In genomic region chr5:125834438-125835147, GRCh38 we compare ENCODE assay signal across 19 cellular contexts.
DNase-seq lines count a peak whose midpoint lies in the region; ATAC-seq and TF ChIP-seq lines count a peak whose summit lies in the region.
"Had no signal": no experiment of that assay in that cellular context is flagged by ENCODE, and none has a peak within 500 bp of the region (broad histone marks: within the 10 kb centered on the region; RNA-seq: fewer than 3 reads in every experiment).

No MANE protein-coding gene starts in this region.

- H3K27me3 ChIP-seq in GM23338 (ENCODE audit: insufficient read depth) = no peaks in the 10 kb centered on the region
- H3K27me3 ChIP-seq in adipocyte (replicated peaks; ENCODE audit: control insufficient read depth, insufficient read depth, low read length) = no peaks in the 10 kb centered on the region
- no peaks in the 10 kb centered on the region for H3K27me3 ChIP-seq in mesendoderm (ENCODE audit: insufficient read depth, low read length, poor library complexity)
- H3K27me3 ChIP-seq: MG63, Peyer's patch had no signal

- H3K56ac ChIP-seq in mesendoderm (ENCODE audit: low read length) = no peak overlapping the region

- H3F3A ChIP-seq in GM23338 (replicated peaks; ENCODE audit: low read depth) = no peaks in the 10 kb centered on the region

- H3K4me1 ChIP-seq in GM23338 (ENCODE audit: insufficient read depth) = peaks cover 24% of the 10 kb centered on the region
- peaks cover 29% of the 10 kb centered on the region for H3K4me1 ChIP-seq in adipocyte (ENCODE audit: control insufficient read depth, insufficient read depth, low read length)
- H3K4me1 ChIP-seq in mesendoderm (ENCODE audit: control insufficient read depth, low read depth, low read length) = no peaks in the 10 kb centered on the region
- H3K4me1 ChIP-seq: HAP-1, Peyer's patch had no signal

- H3K27me3 Mint-ChIP-seq in GM23338 (ENCODE audit: insufficient read depth, low read depth, poor library complexity) (peaks cover 2% of the 10 kb centered on the region), progenitor cell of endocrine pancreas (no peaks in the 10 kb centered on the region)
- no peaks in the 10 kb centered on the region for H3K27me3 Mint-ChIP-seq in activated T-cell treated with anti-CD3 and anti-CD28 coated beads, Interleukin-2, amount 50 U/mL, for 72 hours (ENCODE audit: low read depth)

- peaks cover 11% of the 10 kb centered on the region for H3K9me3 ChIP-seq in adipocyte (ENCODE audit: control insufficient read depth, low read length)
- H3K9me3 ChIP-seq: HAP-1, MG63, Peyer's patch, SK-N-SH had no signal

- no peaks in the 10 kb centered on the region for H3K79me1 ChIP-seq in mesendoderm (ENCODE audit: low read length)

- H2BK120ac ChIP-seq in mesendoderm (ENCODE audit: low read depth, low read length) = peak overlapping the region; percentile 73

- H2BK5ac ChIP-seq in mesendoderm (ENCODE audit: low read length) = no peak overlapping the region

- H4K8ac ChIP-seq in mesendoderm (ENCODE audit: low read depth, low read length) = no peak overlapping the region

- TF ChIP-seq CTCF in GM23338 (conservative IDR thresholded peaks at IDR 0.05; ENCODE audit: low read depth in 2 of 2) = no peak
- TF ChIP-seq CTCF in progenitor cell of endocrine pancreas (IDR thresholded peaks at IDR 0.05; ENCODE audit: unreplicated experiment) = no peak

- WGBS in mesendoderm (ENCODE audit: extremely low coverage, insufficient coverage, low lambda C conversion rate) = no CpG with 5 or more reads among the region's 12 CpGs

- no peak overlapping the region for H2BK15ac ChIP-seq in mesendoderm (replicated peaks; ENCODE audit: low read depth)

- H4K20me1 ChIP-seq in GM23338 (replicated peaks; ENCODE audit: insufficient read depth) = no peaks in the 10 kb centered on the region

- DNase-seq in GM23338 (ENCODE audit: low spot score) = peak; percentile 18
- DNase-seq in adipocyte (ENCODE audit: low read depth) = no peak
- DNase-seq in mesendoderm = peak; percentile 19
- DNase-seq in progenitor cell of endocrine pancreas (ENCODE audit: low spot score, unreplicated experiment) = no peak
- DNase-seq in activated T-cell treated with anti-CD3 and anti-CD28 coated beads, Interleukin-2, amount 50 U/mL, for 72 hours = no peak
- no peak for DNase-seq in NCI-H2227 (lab: John Stamatoyannopoulos, UW; ENCODE audit: unreplicated experiment)
- DNase-seq in NCI-H2029 (lab: John Stamatoyannopoulos, UW) = no peak
- DNase-seq: GM23248, IMR-90, KG1, MG63, NCI-H1105 treated with DMSO at 0.1 percent for 48 hours, NCI-H2029 treated with DMSO at 0.1 percent for 48 hours, NCI-H510A, Peyer's patch, SIG-M5, SK-N-SH had no signal

- H3K27ac Mint-ChIP-seq in GM23338 (peak overlapping the region; percentile 64), progenitor cell of endocrine pancreas (peak overlapping the region; percentile 51)
- no peak overlapping the region for H3K27ac Mint-ChIP-seq in activated T-cell treated with anti-CD3 and anti-CD28 coated beads, Interleukin-2, amount 50 U/mL, for 72 hours

- H3K4me2 ChIP-seq in GM23338 = peak overlapping the region; percentile 21
- H3K4me2 ChIP-seq in mesendoderm (ENCODE audit: low read length) = no peak overlapping the region
- H3K4me2 ChIP-seq: SK-N-SH had no signal

- ATAC-seq in GM23338 (peak; percentile 59), GM21390 (IDR thresholded peaks at IDR 0.05; ENCODE audit: unreplicated experiment) (no peak)
- ATAC-seq in activated T-cell treated with anti-CD3 and anti-CD28 coated beads, Interleukin-2, amount 50 U/mL, for 72 hours (replicated peaks in 1 of 2) = no peak

- no peak overlapping the region for H3K23ac ChIP-seq in mesendoderm (ENCODE audit: low read length)

- H3K36me3 ChIP-seq in GM23338 (ENCODE audit: insufficient read depth) (no peaks in the 10 kb centered on the region), adipocyte (ENCODE audit: control insufficient read depth, insufficient read depth, low read length, severe bottlenecking) (no peaks in the 10 kb centered on the region), mesendoderm (ENCODE audit: control insufficient read depth, insufficient read depth, low read length) (no peaks in the 10 kb centered on the region)
- H3K36me3 ChIP-seq: HAP-1, MG63, Peyer's patch had no signal

- peak overlapping the region; percentile 60 for H3K18ac ChIP-seq in mesendoderm (ENCODE audit: low read length)

- H3K79me2 ChIP-seq in GM23338 (replicated peaks; ENCODE audit: insufficient read depth) (no peaks in the 10 kb centered on the region), mesendoderm (ENCODE audit: control insufficient read depth, insufficient read depth, low read length) (no peaks in the 10 kb centered on the region)

- H3K9me3 Mint-ChIP-seq in GM23338 (peaks cover 6% of the 10 kb centered on the region; the same call in 2 of the 3 replicates), progenitor cell of endocrine pancreas (ENCODE audit: low read depth) (peaks cover 8% of the 10 kb centered on the region)
- H3K9me3 Mint-ChIP-seq in activated T-cell treated with anti-CD3 and anti-CD28 coated beads, Interleukin-2, amount 50 U/mL, for 72 hours = peaks cover 4 to 6% of the 10 kb centered on the region in 2 donors

- peaks cover 4% of the 10 kb centered on the region; the same call in 1 of the 3 replicates for H3K36me3 Mint-ChIP-seq in GM23338 (ENCODE audit: low read depth)
- peaks cover 2% of the 10 kb centered on the region for H3K36me3 Mint-ChIP-seq in progenitor cell of endocrine pancreas (ENCODE audit: insufficient read depth)
- H3K36me3 Mint-ChIP-seq in activated T-cell treated with anti-CD3 and anti-CD28 coated beads, Interleukin-2, amount 50 U/mL, for 72 hours (ENCODE audit: insufficient read depth in 2 of 2) = no peaks in the 10 kb centered on the region

- H3K4ac ChIP-seq in mesendoderm (ENCODE audit: low read depth, low read length) = no peak overlapping the region

- H3K4me1 Mint-ChIP-seq in GM23338 (peaks cover 24% of the 10 kb centered on the region), progenitor cell of endocrine pancreas (ENCODE audit: low read depth) (peaks cover 21% of the 10 kb centered on the region)
- no peaks in the 10 kb centered on the region for H3K4me1 Mint-ChIP-seq in activated T-cell treated with anti-CD3 and anti-CD28 coated beads, Interleukin-2, amount 50 U/mL, for 72 hours (ENCODE audit: low read depth)

- H2AK5ac ChIP-seq in mesendoderm (ENCODE audit: low read length) = no peak overlapping the region

- H3K27ac ChIP-seq in GM23338 (ENCODE audit: low read depth) (peak overlapping the region; percentile 10; the same call in 1 of the 2 replicates), mesendoderm (ENCODE audit: low read depth, low read length) (no peak overlapping the region)
- H3K27ac ChIP-seq: GM23248, Peyer's patch had no signal

- peak overlapping the region; percentile 77; the same call in 1 of the 2 replicates for H2AFZ ChIP-seq in GM23338
- H2AFZ ChIP-seq: GM23248 had no signal

- H3K9me2 ChIP-seq in GM23338 (ENCODE audit: insufficient read depth) = no peaks in the 10 kb centered on the region
- H3K9me2 ChIP-seq: SK-N-SH had no signal

- H3K4me3 ChIP-seq in GM23338 (no peak overlapping the region), adipocyte (ENCODE audit: low read length) (no peak overlapping the region), mesendoderm (ENCODE audit: low read length) (no peak overlapping the region)
- H3K4me3 ChIP-seq: GM23248, HAP-1, MG63, Peyer's patch had no signal

- H3K9ac ChIP-seq in adipocyte (ENCODE audit: low read length) (peak overlapping the region; percentile 14), mesendoderm (ENCODE audit: low read length) (no peak overlapping the region)
- H3K9ac ChIP-seq: GM23248, SK-N-SH had no signal

- H4K5ac ChIP-seq in mesendoderm (ENCODE audit: low read length) = no peak overlapping the region

- no peak overlapping the region for H3K4me3 Mint-ChIP-seq in GM23338
- H3K4me3 Mint-ChIP-seq in progenitor cell of endocrine pancreas (ENCODE audit: low read depth) = no peak overlapping the region
- no peak overlapping the region for H3K4me3 Mint-ChIP-seq in activated T-cell treated with anti-CD3 and anti-CD28 coated beads, Interleukin-2, amount 50 U/mL, for 72 hours

TF ChIP-seq in GM23338, 12 proteins besides CTCF, POLR2A, EP300 and RAD21 (continues in another document):
- TF ChIP-seq NANOG (IDR thresholded peaks at IDR 0.05; ENCODE audit: borderline replicate concordance) = no peak

Comparison
In these comparisons a context has a peak if more than half of its experiments do, and no peak if none do; other contexts are left out.
1. DNase-seq: peak in GM23338 (single experiment) and mesendoderm (single experiment); none in adipocyte (single experiment), progenitor cell of endocrine pancreas (single experiment), activated T-cell treated with anti-CD3 and anti-CD28 coated beads, Interleukin-2, amount 50 U/mL, for 72 hours (0 of 2), NCI-H2227 (single experiment) and NCI-H2029 (single experiment).